In the genomic region with DNA sequence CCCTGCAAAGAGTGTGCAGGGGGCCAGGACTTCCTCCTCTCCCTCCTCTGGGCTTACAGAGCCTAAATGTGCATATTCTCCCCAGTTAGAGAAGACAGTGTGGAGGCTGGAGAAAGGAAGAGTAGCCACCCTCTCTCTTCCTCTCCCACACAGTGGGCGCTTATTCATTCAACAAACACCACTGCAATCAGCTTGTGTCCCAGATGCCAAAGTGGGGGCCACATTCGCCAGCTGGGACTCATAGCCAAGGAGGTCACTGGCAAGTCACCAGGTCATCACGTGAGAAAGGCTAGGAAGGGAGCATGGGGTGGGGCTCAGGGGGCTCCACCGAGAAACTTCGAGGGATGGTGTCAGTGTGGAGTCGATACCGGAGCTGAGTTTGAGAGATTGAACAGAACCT, we compare ENCODE assay signal across 10 cellular contexts. TPM values are rescaled to one million over a fixed set of nuclear protein-coding genes. Genes with fewer than 3 reads are reported as not detected.
"Had no signal": no experiment of that assay in that cellular context is flagged by ENCODE, and none has a peak within 500 bp of the region (broad histone marks: within the 10 kb centered on the region; RNA-seq: fewer than 3 reads in every experiment).

No MANE protein-coding gene starts in this region.

- ATAC-seq: GM23338, HepG2 had no signal

- H3K4me2 ChIP-seq: GM23338 had no signal

- H3K4me3 ChIP-seq: GM23338 had no signal

- FAIRE-seq: H1, H54, HepG2 had no signal

- H2AFZ ChIP-seq: GM23338 had no signal

- DNase-seq: H9, HCEC 1CT, KG1 had no signal

- H3K27ac ChIP-seq: HL-60 had no signal

RNA-seq across cellular contexts. Expression of a gene that starts 45.0 kb away (rescaled TPM):
- total RNA-seq: HT1080 had no signal
- polyA plus RNA-seq: IgD-negative memory B cell had no signal
